8 cellular contexts compared by ENCODE assay signal in the genomic region with DNA sequence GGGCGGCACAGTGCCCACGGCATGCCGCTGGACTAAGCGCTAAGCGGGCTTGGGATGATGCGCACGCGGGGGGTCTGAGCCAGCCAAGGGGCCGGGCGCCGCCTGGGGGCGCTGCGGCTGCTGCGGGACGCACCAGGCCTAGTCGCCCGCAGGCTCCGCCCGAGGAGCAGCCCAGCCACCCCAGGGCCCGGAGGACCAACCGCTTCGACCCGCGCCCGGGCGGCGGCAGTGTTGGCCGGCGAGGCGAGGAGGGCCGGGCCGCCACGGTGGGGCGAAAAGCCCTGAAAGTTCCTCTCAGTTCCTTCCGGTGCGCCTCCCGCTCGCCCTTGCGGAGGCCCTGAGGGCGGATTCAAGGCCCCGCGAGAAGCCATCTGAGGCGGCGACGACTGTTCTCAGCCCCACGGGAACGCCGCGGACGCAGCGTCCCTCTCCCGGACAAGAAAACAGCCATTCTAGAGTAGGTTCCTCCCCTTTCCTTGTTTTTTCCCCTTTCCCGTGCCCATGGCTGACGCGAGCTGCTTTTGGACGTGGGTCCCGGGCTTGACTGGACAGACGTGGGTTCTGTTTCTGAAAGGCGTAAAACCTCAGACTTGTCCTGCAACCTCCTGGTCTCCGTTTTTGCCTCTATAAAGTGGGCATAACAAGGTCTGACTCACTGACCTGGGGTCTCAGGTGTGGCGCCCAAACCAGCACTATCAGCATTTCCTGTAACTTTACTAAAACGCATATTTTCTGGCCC. TPM values are rescaled to one million over a fixed set of nuclear protein-coding genes. Genes with fewer than 3 reads are reported as not detected.
A peak's percentile ranks its signal among the peaks of the same experiment; 100 is the strongest.
DNase-seq lines count a peak whose midpoint lies in the region; ATAC-seq, FAIRE-seq and TF ChIP-seq lines count a peak whose summit lies in the region.

A gene with protein sequence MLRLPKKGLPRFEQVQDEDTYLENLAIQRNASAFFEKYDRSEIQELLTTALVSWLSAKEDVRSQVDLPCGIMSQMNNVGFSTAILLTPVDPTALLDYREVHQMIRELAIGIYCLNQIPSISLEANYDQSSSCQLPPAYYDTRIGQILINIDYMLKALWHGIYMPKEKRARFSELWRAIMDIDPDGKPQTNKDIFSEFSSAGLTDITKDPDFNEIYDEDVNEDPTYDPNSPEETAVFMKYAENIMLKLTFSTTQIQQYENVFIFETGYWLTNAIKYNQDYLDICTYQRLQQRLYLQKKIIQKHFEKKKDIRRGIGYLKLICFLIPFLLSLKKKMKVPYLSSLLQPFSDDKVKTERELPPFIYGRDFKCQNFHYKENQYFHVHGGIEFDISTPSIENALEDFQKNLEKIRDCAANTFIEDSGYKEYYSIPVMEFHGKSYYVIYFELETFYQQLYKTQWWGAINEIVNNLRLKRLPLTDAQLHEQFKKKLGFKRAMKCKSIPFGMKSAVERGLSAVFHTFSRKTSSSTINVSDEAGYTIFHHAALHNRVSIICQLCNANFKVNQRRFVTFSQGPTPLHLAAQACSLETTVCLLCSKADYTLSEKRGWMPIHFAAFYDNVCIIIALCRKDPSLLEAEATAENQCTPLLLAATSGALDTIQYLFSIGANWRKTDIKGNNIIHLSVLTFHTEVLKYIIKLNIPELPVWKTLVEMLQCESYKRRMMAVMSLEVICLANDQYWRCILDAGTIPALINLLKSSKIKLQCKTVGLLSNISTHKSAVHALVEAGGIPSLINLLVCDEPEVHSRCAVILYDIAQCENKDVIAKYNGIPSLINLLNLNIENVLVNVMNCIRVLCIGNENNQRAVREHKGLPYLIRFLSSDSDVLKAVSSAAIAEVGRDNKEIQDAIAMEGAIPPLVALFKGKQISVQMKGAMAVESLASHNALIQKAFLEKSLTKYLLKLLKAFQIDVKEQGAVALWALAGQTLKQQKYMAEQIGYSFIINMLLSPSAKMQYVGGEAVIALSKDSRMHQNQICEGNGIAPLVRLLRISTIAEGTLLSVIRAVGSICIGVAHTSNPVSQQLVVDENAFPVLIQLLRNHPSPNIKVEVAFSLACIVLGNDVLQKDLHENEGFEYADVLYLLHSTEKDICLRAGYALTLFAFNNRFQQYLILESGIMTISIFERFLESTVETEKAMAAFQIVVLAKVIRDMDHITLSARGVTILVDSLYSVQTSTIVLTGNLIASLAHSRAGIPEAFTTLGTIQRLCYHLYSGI (N-terminal part only) (plus strand): TSS at position 297 of the 739 bp plus-strand sequence. CDS start 1,821 bp downstream, outside the sequence.

- intact Hi-C loops in kidney (cut with DNase I): no loop called here

- peaks cover 0 to 3% of the 10 kb centered on the region in 2 donors for H3K36me3 ChIP-seq in kidney (ENCODE audit: control insufficient read depth in 1 of 2, insufficient read depth in 2 of 2, low read length in 2 of 2)

- H3K9me3 Mint-ChIP-seq in central memory CD8-positive, alpha-beta T cell: peaks cover 8% of the 10 kb centered on the region

- TF ChIP-seq POLR2A in GM10847 (IDR thresholded peaks at IDR 0.05; ENCODE audit: extremely low read depth, insufficient read length): peak; percentile 61

- peak within 1 kb of the TSS; percentile 93 to 95 for H3K27ac ChIP-seq in kidney (ENCODE audit: low read depth in 2 of 2, low read length in 2 of 2)

- no peaks in the 10 kb centered on the region for H3K4me1 ChIP-seq in kidney (ENCODE audit: control insufficient read depth in 1 of 2, insufficient read depth in 1 of 2, low read depth in 1 of 2, low read length in 2 of 2)

- H3K27ac Mint-ChIP-seq in central memory CD8-positive, alpha-beta T cell (ENCODE audit: low read depth): peak within 1 kb of the TSS; percentile 95

- H3K4me3 Mint-ChIP-seq in central memory CD8-positive, alpha-beta T cell: peak within 1 kb of the TSS; percentile 86

- peaks cover 0 to 2% of the 10 kb centered on the region in 2 donors for H3K9me3 ChIP-seq in kidney (ENCODE audit: control insufficient read depth in 1 of 2, low read length in 2 of 2)

- H3K4me3 ChIP-seq in HFF-Myc (replicated peaks; ENCODE audit: low read depth, low read length) (peak within 1 kb of the TSS; percentile 54), kidney (ENCODE audit: low read length in 2 of 2) (peak within 1 kb of the TSS; percentile 89 to 95)

- peak; percentile 92 for ATAC-seq in central memory CD8-positive, alpha-beta T cell (replicated peaks; ENCODE audit: extremely low read depth, poor library complexity, severe bottlenecking)

- H3K36me3 Mint-ChIP-seq in central memory CD8-positive, alpha-beta T cell (ENCODE audit: insufficient read depth): peaks cover 22% of the 10 kb centered on the region

- no peaks in the 10 kb centered on the region for H3K27me3 Mint-ChIP-seq in central memory CD8-positive, alpha-beta T cell

- peak within 1 kb of the TSS; percentile 99 for H3K9ac ChIP-seq in kidney (ENCODE audit: low read length in 2 of 2)

- peaks cover 34% of the 10 kb centered on the region for H3K4me1 Mint-ChIP-seq in central memory CD8-positive, alpha-beta T cell

- no peak for FAIRE-seq in kidney (lab: Jason Lieb, UNC)

- DNase-seq in HFF-Myc (ENCODE audit: extremely low read depth, low read depth): peak; percentile 53
- DNase-seq in NAMALWA (ENCODE audit: low spot score): peak; percentile 69
- DNase-seq in activated CD4-positive, CD25-positive, alpha-beta regulatory T cell treated with anti-CD3 and anti-CD28 coated beads, Interleukin-2, amount 50 U/mL, for 16 hours (ENCODE audit: low read depth, low spot score): peak; percentile 59
- DNase-seq in central memory CD8-positive, alpha-beta T cell (ENCODE audit: low spot score in 2 of 2): peak; percentile 75 to 77
- DNase-seq in kidney: peak; percentile 97
- DNase-seq in stimulated activated CD4-positive, alpha-beta T cell treated with anti-CD3 and anti-CD28 coated beads, Interleukin-15, amount 100 ng/mL, for 1 hour (ENCODE audit: low read depth in 1 of 2, low spot score in 1 of 2): peak; percentile 69 to 75
- DNase-seq in NCI-H2107 treated with DMSO at 0.1 percent for 48 hours (lab: John Stamatoyannopoulos, UW; ENCODE audit: unreplicated experiment): no peak

- TF ChIP-seq CTCF in HFF-Myc (IDR thresholded peaks at IDR 0.05; ENCODE audit: low read depth, low read length, missing control alignments): peak; percentile 78
- peak; percentile 56 for TF ChIP-seq CTCF in kidney (IDR thresholded peaks at IDR 0.05; ENCODE audit: borderline replicate concordance, extremely low read depth, insufficient read depth)

RNA-seq across cellular contexts. Expression of the gene that starts here (rescaled TPM):
- total RNA-seq in kidney: 12.4 TPM
- polyA plus RNA-seq in kidney (ENCODE audit: insufficient read depth, low read depth, low replicate concordance): 3.4 TPM
